ENCODE assay signal across 1 cellular context in genomic region chr12:11701398-11701797, GRCh38.
TF ChIP-seq lines count a peak whose summit lies in the region.

No MANE protein-coding gene starts in this region.

TF ChIP-seq in GM23338, 12 proteins besides CTCF, POLR2A, EP300 and RAD21 (continued from another document):
- TF ChIP-seq, protein P1, sequence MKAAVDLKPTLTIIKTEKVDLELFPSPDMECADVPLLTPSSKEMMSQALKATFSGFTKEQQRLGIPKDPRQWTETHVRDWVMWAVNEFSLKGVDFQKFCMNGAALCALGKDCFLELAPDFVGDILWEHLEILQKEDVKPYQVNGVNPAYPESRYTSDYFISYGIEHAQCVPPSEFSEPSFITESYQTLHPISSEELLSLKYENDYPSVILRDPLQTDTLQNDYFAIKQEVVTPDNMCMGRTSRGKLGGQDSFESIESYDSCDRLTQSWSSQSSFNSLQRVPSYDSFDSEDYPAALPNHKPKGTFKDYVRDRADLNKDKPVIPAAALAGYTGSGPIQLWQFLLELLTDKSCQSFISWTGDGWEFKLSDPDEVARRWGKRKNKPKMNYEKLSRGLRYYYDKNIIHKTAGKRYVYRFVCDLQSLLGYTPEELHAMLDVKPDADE (IDR thresholded peaks at IDR 0.05): no peak
- TF ChIP-seq STAT1 (IDR thresholded peaks at IDR 0.05; ENCODE audit: unreplicated experiment) (no peak), CREB1 (CRISPR knock-in tag; IDR thresholded peaks at IDR 0.05; ENCODE audit: low read depth) (no peak)
- TF ChIP-seq, protein P2, sequence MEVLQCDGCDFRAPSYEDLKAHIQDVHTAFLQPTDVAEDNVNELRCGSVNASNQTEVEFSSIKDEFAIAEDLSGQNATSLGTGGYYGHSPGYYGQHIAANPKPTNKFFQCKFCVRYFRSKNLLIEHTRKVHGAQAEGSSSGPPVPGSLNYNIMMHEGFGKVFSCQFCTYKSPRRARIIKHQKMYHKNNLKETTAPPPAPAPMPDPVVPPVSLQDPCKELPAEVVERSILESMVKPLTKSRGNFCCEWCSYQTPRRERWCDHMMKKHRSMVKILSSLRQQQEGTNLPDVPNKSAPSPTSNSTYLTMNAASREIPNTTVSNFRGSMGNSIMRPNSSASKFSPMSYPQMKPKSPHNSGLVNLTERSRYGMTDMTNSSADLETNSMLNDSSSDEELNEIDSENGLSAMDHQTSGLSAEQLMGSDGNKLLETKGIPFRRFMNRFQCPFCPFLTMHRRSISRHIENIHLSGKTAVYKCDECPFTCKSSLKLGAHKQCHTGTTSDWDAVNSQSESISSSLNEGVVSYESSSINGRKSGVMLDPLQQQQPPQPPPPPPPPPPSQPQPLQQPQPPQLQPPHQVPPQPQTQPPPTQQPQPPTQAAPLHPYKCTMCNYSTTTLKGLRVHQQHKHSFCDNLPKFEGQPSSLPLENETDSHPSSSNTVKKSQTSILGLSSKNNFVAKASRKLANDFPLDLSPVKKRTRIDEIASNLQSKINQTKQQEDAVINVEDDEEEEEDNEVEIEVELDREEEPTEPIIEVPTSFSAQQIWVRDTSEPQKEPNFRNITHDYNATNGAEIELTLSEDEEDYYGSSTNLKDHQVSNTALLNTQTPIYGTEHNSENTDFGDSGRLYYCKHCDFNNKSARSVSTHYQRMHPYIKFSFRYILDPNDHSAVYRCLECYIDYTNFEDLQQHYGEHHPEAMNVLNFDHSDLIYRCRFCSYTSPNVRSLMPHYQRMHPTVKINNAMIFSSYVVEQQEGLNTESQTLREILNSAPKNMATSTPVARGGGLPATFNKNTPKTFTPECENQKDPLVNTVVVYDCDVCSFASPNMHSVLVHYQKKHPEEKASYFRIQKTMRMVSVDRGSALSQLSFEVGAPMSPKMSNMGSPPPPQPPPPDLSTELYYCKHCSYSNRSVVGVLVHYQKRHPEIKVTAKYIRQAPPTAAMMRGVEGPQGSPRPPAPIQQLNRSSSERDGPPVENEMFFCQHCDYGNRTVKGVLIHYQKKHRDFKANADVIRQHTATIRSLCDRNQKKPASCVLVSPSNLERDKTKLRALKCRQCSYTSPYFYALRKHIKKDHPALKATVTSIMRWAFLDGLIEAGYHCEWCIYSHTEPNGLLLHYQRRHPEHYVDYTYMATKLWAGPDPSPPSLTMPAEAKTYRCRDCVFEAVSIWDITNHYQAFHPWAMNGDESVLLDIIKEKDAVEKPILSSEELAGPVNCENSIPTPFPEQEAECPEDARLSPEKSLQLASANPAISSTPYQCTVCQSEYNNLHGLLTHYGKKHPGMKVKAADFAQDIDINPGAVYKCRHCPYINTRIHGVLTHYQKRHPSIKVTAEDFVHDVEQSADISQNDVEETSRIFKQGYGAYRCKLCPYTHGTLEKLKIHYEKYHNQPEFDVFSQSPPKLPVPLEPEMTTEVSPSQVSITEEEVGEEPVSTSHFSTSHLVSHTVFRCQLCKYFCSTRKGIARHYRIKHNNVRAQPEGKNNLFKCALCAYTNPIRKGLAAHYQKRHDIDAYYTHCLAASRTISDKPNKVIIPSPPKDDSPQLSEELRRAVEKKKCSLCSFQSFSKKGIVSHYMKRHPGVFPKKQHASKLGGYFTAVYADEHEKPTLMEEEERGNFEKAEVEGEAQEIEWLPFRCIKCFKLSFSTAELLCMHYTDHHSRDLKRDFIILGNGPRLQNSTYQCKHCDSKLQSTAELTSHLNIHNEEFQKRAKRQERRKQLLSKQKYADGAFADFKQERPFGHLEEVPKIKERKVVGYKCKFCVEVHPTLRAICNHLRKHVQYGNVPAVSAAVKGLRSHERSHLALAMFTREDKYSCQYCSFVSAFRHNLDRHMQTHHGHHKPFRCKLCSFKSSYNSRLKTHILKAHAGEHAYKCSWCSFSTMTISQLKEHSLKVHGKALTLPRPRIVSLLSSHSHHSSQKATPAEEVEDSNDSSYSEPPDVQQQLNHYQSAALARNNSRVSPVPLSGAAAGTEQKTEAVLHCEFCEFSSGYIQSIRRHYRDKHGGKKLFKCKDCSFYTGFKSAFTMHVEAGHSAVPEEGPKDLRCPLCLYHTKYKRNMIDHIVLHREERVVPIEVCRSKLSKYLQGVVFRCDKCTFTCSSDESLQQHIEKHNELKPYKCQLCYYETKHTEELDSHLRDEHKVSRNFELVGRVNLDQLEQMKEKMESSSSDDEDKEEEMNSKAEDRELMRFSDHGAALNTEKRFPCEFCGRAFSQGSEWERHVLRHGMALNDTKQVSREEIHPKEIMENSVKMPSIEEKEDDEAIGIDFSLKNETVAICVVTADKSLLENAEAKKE (CRISPR knock-in tag; IDR thresholded peaks at IDR 0.05): no peak
